20 cellular contexts compared by ENCODE assay signal in genomic region chr19:40294560-40294959, GRCh38.
"Had no signal": no experiment of that assay in that cellular context is flagged by ENCODE, and none has a peak within 500 bp of the region (broad histone marks: within the 10 kb centered on the region; RNA-seq: fewer than 3 reads in every experiment).

No MANE protein-coding gene starts in this region.

- H3K4me3 Mint-ChIP-seq: activated naive CD8-positive, alpha-beta T cell treated with anti-CD3 and anti-CD28 coated beads for 36 hours; memory B cell; nephron; stimulated activated naive B cell treated with anti-CD40 and anti-IgM and Interleukin-4, amounts not matched to agents 10 μg/mL and 1 μg/mL and 100 μg/mL, for 72 hours had no signal

- H3K4me3 ChIP-seq: esophagus muscularis mucosa, sigmoid colon, smooth muscle cell had no signal

- H3K9me3 Mint-ChIP-seq: activated naive CD8-positive, alpha-beta T cell treated with anti-CD3 and anti-CD28 coated beads for 36 hours; memory B cell; nephron; stimulated activated naive B cell treated with anti-CD40 and anti-IgM and Interleukin-4, amounts not matched to agents 10 μg/mL and 1 μg/mL and 100 μg/mL, for 72 hours had no signal

- H3K4me1 ChIP-seq: esophagus muscularis mucosa, parathyroid adenoma, sigmoid colon had no signal

- ATAC-seq: left cardiac atrium; stimulated activated naive B cell treated with anti-CD40 and anti-IgM and Interleukin-4, amounts not matched to agents 10 μg/mL and 1 μg/mL and 100 μg/mL, for 72 hours had no signal

- H3K9ac ChIP-seq: parathyroid adenoma had no signal

- H3K27ac Mint-ChIP-seq: activated naive CD8-positive, alpha-beta T cell treated with anti-CD3 and anti-CD28 coated beads for 36 hours; memory B cell; stimulated activated naive B cell treated with anti-CD40 and anti-IgM and Interleukin-4, amounts not matched to agents 10 μg/mL and 1 μg/mL and 100 μg/mL, for 72 hours had no signal

- H3K27me3 Mint-ChIP-seq: activated naive CD8-positive, alpha-beta T cell treated with anti-CD3 and anti-CD28 coated beads for 36 hours; memory B cell; stimulated activated naive B cell treated with anti-CD40 and anti-IgM and Interleukin-4, amounts not matched to agents 10 μg/mL and 1 μg/mL and 100 μg/mL, for 72 hours had no signal

- FAIRE-seq: bronchial epithelial cell, frontal cortex, islet of Langerhans, TTC549 had no signal

- H3K36me3 ChIP-seq: esophagus muscularis mucosa, neutrophil, sigmoid colon, WERI-Rb-1 had no signal

- DNase-seq: activated naive CD4-positive, alpha-beta T cell; activated naive CD8-positive, alpha-beta T cell treated with anti-CD3 and anti-CD28 coated beads for 36 hours; activated T-cell treated with anti-CD3 and anti-CD28 coated beads, Interleukin-2, amount 50 U/mL, for 1 hour; dermis blood vessel endothelial cell; left cardiac atrium; sigmoid colon; stimulated activated CD4-positive, alpha-beta T cell treated with anti-CD3 and anti-CD28 coated beads, Interleukin-15, amount 100 ng/mL, for 24 hours; stimulated activated naive B cell treated with anti-CD40 and anti-IgM and Interleukin-4, amounts not matched to agents 10 μg/mL and 1 μg/mL and 100 μg/mL, for 72 hours; T-helper 1 cell; WERI-Rb-1 had no signal

- H3K4me1 Mint-ChIP-seq: activated naive CD8-positive, alpha-beta T cell treated with anti-CD3 and anti-CD28 coated beads for 36 hours; memory B cell; nephron; stimulated activated naive B cell treated with anti-CD40 and anti-IgM and Interleukin-4, amounts not matched to agents 10 μg/mL and 1 μg/mL and 100 μg/mL, for 72 hours had no signal

- H3K36me3 Mint-ChIP-seq: activated naive CD8-positive, alpha-beta T cell treated with anti-CD3 and anti-CD28 coated beads for 36 hours; memory B cell had no signal

- H3K4me2 ChIP-seq: smooth muscle cell had no signal

- H3K9me3 ChIP-seq: esophagus muscularis mucosa, neutrophil, sigmoid colon had no signal

- H3K27ac ChIP-seq: esophagus muscularis mucosa, neutrophil, parathyroid adenoma, sigmoid colon, WERI-Rb-1 had no signal

- H3K27me3 ChIP-seq: esophagus muscularis mucosa, neutrophil, sigmoid colon had no signal

- H2AFZ ChIP-seq: parathyroid adenoma had no signal
